ENCODE assay signal across 8 cellular contexts in the genomic region with DNA sequence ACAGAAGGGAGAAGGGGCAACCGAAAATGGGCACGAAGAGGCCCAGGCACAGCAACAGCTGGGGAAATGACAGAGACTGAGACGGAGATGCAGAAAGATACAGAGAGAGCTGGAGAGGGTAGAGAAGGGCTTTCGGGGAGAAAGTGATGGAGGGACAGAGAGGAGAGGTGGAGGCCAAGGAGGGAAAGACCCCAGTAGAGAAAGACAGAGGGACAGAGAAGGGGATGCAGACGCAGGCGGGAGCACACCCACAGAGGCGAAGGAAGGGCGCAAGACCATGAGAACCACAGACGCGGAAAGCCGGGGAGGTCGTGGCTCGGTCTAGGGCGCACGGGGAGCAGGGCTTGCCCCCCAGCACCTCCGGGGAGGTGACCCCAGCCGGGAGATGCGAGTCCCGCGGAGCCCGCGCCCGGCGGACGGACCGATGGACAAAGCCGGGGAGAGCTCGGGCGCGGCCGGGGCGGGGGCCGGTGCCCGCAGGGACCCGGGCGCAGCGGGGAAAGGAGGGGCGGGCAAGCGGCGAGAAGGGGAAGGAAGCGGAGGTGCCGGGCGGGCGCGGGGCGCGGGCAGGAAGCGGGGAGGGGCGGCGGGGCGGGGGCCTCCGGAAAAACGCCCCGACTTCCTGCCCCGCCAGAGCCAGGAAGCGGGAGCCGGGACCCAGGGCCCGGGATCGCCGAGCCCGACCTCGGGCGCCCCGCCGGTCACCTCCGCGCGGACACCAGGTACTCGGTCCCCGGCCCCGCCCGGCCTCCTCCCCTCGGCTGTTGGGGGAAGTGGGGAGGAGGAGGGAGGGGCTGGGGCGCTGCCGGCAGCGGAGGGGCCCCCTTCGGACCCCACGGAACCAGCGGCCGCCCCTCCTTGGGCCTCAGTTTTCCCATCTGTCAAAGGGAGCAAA. TPM values are rescaled to one million over a fixed set of nuclear protein-coding genes. Genes with fewer than 3 reads are reported as not detected.
DNase-seq lines count a peak whose midpoint lies in the region; ATAC-seq and TF ChIP-seq lines count a peak whose summit lies in the region.

A gene with protein sequence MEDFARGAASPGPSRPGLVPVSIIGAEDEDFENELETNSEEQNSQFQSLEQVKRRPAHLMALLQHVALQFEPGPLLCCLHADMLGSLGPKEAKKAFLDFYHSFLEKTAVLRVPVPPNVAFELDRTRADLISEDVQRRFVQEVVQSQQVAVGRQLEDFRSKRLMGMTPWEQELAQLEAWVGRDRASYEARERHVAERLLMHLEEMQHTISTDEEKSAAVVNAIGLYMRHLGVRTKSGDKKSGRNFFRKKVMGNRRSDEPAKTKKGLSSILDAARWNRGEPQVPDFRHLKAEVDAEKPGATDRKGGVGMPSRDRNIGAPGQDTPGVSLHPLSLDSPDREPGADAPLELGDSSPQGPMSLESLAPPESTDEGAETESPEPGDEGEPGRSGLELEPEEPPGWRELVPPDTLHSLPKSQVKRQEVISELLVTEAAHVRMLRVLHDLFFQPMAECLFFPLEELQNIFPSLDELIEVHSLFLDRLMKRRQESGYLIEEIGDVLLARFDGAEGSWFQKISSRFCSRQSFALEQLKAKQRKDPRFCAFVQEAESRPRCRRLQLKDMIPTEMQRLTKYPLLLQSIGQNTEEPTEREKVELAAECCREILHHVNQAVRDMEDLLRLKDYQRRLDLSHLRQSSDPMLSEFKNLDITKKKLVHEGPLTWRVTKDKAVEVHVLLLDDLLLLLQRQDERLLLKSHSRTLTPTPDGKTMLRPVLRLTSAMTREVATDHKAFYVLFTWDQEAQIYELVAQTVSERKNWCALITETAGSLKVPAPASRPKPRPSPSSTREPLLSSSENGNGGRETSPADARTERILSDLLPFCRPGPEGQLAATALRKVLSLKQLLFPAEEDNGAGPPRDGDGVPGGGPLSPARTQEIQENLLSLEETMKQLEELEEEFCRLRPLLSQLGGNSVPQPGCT (plus strand): TSS at position 617 of the 895 bp plus-strand sequence. CDS start 4,899 bp downstream, outside the sequence.

- no peaks in the 10 kb centered on the region for H3K9me2 ChIP-seq in OCI-LY7 (ENCODE audit: insufficient read depth, low read length)

- H3K4me2 ChIP-seq in OCI-LY7 (ENCODE audit: low read length): peak within 1 kb of the TSS; percentile 84

- H4K20me1 ChIP-seq in OCI-LY7 (ENCODE audit: insufficient read depth, low read length): no peaks in the 10 kb centered on the region

- peaks cover 29% of the 10 kb centered on the region for H3K4me1 Mint-ChIP-seq in osteocyte (ENCODE audit: unreplicated experiment)

- no peak for ATAC-seq in activated CD4-positive, CD25-positive, alpha-beta regulatory T cell treated with anti-CD3 and anti-CD28 coated beads, Interleukin-2, amount 50 U/mL, for 24 hours
- ATAC-seq in GM19467 (IDR thresholded peaks at IDR 0.05; ENCODE audit: unreplicated experiment): no peak

- peak within 1 kb of the TSS; percentile 97 for H3K4me3 ChIP-seq in OCI-LY7 (ENCODE audit: low read depth, low read length, poor library complexity, severe bottlenecking)

- H3K4me3 Mint-ChIP-seq in osteocyte (ENCODE audit: unreplicated experiment): peak within 1 kb of the TSS; percentile 92

- BruUV-seq in OCI-LY7 (replicated peaks; lab: Mats Ljungman, UMichigan): no TSS peak

- H3K27me3 Mint-ChIP-seq in osteocyte (ENCODE audit: unreplicated experiment): no peaks in the 10 kb centered on the region

- peak in 3 of 4 experiments; percentile 38 to 68 (median 66) for DNase-seq in activated CD4-positive, CD25-positive, alpha-beta regulatory T cell (lab: John Stamatoyannopoulos, UW)
- DNase-seq in OCI-LY7 (ENCODE audit: low spot score) (peak; percentile 70), activated gamma-delta T cell (lab: John Stamatoyannopoulos, UW) (peak; percentile 55), germinal center (ENCODE audit: low spot score) (peak; percentile 78), osteocyte (ENCODE audit: extremely low spot score, unreplicated experiment) (no peak), NCI-H446 (lab: John Stamatoyannopoulos, UW) (no peak)

- H3K79me2 ChIP-seq in OCI-LY7 (ENCODE audit: insufficient read depth, low read depth, low read length): peaks cover 55% of the 10 kb centered on the region

- no peaks in the 10 kb centered on the region for H3K9me3 Mint-ChIP-seq in osteocyte (ENCODE audit: unreplicated experiment)

- H3K4me1 ChIP-seq in OCI-LY7 (ENCODE audit: insufficient read depth, low read length, poor library complexity, severe bottlenecking): peaks cover 62% of the 10 kb centered on the region

- H3K36me3 Mint-ChIP-seq in osteocyte (ENCODE audit: unreplicated experiment): no peaks in the 10 kb centered on the region

- H3K27ac ChIP-seq in OCI-LY7 (ENCODE audit: low read depth, low read length, poor library complexity, severe bottlenecking): peak within 1 kb of the TSS; percentile 100

- CTCF ChIA-PET in OCI-LY7 (lab: Charles Lee; ENCODE audit: unreplicated experiment): no interaction called here

- H3K36me3 ChIP-seq in OCI-LY7 (ENCODE audit: insufficient read depth, low read length): peaks cover 62% of the 10 kb centered on the region

- POLR2A ChIA-PET in OCI-LY7 (lab: Charles Lee): interaction anchor here (0.7 kb wide), 1 partner anchor 8 kb away, joined by 3 read pairs; no protein-coding TSS in a partner anchor

- TF ChIP-seq CTCF in OCI-LY7 (conservative IDR thresholded peaks at IDR 0.05; ENCODE audit: low read length) (no peak), osteocyte (IDR thresholded peaks at IDR 0.05) (no peak)

- H3K9me3 ChIP-seq in OCI-LY7 (ENCODE audit: low read length): no peaks in the 10 kb centered on the region

- intact Hi-C loops in OCI-LY7 (cut with micrococcal nuclease; ENCODE audit: unreplicated experiment): no loop called here

- peak within 1 kb of the TSS; percentile 95 for H3K27ac Mint-ChIP-seq in osteocyte (ENCODE audit: unreplicated experiment)

- H2AFZ ChIP-seq in OCI-LY7 (ENCODE audit: low read length): no peak within 1 kb of the TSS

RNA-seq across cellular contexts. Expression of the gene that starts here (rescaled TPM):
- 74.9 and 96.9 TPM in 2 replicates for total RNA-seq in OCI-LY7 (2014; rRNA removed; shearing (Covaris generic))
- 297 and 318 TPM in 2 replicates for total RNA-seq in OCI-LY7 (2022)
- total RNA-seq in osteocyte: 85.1 and 97.3 TPM in 2 replicates

Comparison
In these comparisons a context has a peak if more than half of its experiments do, and no peak if none do; other contexts are left out.
1. DNase-seq: peak in activated CD4-positive, CD25-positive, alpha-beta regulatory T cell (3 of 4), OCI-LY7 (single experiment), activated gamma-delta T cell (single experiment) and germinal center (single experiment); none in osteocyte (single experiment) and NCI-H446 (0 of 2).